11 cellular contexts compared by ENCODE assay signal in genomic region chr22:45225732-45226560, GRCh38. TPM values are rescaled to one million over a fixed set of nuclear protein-coding genes. Genes with fewer than 3 reads are reported as not detected.
DNase-seq lines count a peak whose midpoint lies in the region; ATAC-seq and TF ChIP-seq lines count a peak whose summit lies in the region.
"Had no signal": no experiment of that assay in that cellular context is flagged by ENCODE, and none has a peak within 500 bp of the region (broad histone marks: within the 10 kb centered on the region; RNA-seq: fewer than 3 reads in every experiment).

No MANE protein-coding gene starts in this region.

- in situ Hi-C loops in gastrocnemius medialis (cut with MboI; ENCODE audit: low sequenced_read_pairs in 4 of 4), result no loop called here

- H3K4me1 Mint-ChIP-seq in effector memory CD8-positive, alpha-beta T cell (ENCODE audit: low read depth in 2 of 2), result peaks cover 22 to 52% of the 10 kb centered on the region in 2 donors

- H3K4me2 ChIP-seq in hepatocyte, result no peak overlapping the region

- H3K9me2 ChIP-seq in hepatocyte (replicated peaks; ENCODE audit: insufficient read depth), result no peaks in the 10 kb centered on the region

- WGBS in hepatocyte (ENCODE audit: low lambda C conversion rate, missing lambda C conversion rate), result 83% methylated on average over 29 of the region's 29 CpGs

- no peak overlapping the region for H2AFZ ChIP-seq in hepatocyte

- no peaks in the 10 kb centered on the region for H3K36me3 ChIP-seq in H7 (replicated peaks; ENCODE audit: control insufficient read depth, insufficient read depth, low read length)
- H3K36me3 ChIP-seq in ascending aorta, result no peaks in the 10 kb centered on the region
- H3K36me3 ChIP-seq in hepatocyte (replicated peaks; ENCODE audit: insufficient read depth, low read depth), result no peaks in the 10 kb centered on the region
- H3K36me3 ChIP-seq in gastrocnemius medialis, result no peaks in the 10 kb centered on the region

- no peaks in the 10 kb centered on the region for H3K9me3 ChIP-seq in ascending aorta
- H3K9me3 ChIP-seq in hepatocyte (ENCODE audit: low read depth), result no peaks in the 10 kb centered on the region
- H3K9me3 ChIP-seq in gastrocnemius medialis, result no peaks in the 10 kb centered on the region

- intact Hi-C loops in ascending aorta (cut with DNase I), result no loop called here
- intact Hi-C loops in gastrocnemius medialis (cut with DNase I; ENCODE audit: low total_unique reads), result no loop called here

- H3K4me1 ChIP-seq in ascending aorta, result peaks cover 5 to 9% of the 10 kb centered on the region in 2 donors
- peaks cover 6% of the 10 kb centered on the region for H3K4me1 ChIP-seq in hepatocyte (ENCODE audit: insufficient read depth)
- H3K4me1 ChIP-seq in gastrocnemius medialis, result peaks cover 0 to 2% of the 10 kb centered on the region in 2 donors

- TF ChIP-seq POLR2A in gastrocnemius medialis (IDR thresholded peaks at IDR 0.05), result no peak

- H3K4me3 Mint-ChIP-seq in effector memory CD8-positive, alpha-beta T cell, result no peak overlapping the region
- H3K4me3 Mint-ChIP-seq: activated CD8-positive, alpha-beta T cell treated with anti-CD3 and anti-CD28 coated beads for 36 hours; nephron progenitor cell had no signal

- TF ChIP-seq CTCF in ascending aorta (IDR thresholded peaks at IDR 0.05) (no peak), hepatocyte (IDR thresholded peaks at IDR 0.05; ENCODE audit: poor library complexity) (no peak), gastrocnemius medialis (IDR thresholded peaks at IDR 0.05 in 4 of 5, conservative IDR thresholded peaks at IDR 0.05 in 1 of 5) (no peak)

- no peaks in the 10 kb centered on the region for H4K20me1 ChIP-seq in hepatocyte (ENCODE audit: insufficient read depth, poor library complexity, severe bottlenecking)

- H3K9me3 Mint-ChIP-seq in effector memory CD8-positive, alpha-beta T cell, result no peaks in the 10 kb centered on the region
- H3K9me3 Mint-ChIP-seq: activated CD8-positive, alpha-beta T cell treated with anti-CD3 and anti-CD28 coated beads for 36 hours; nephron progenitor cell had no signal

- H3K27me3 ChIP-seq in H7 (ENCODE audit: control insufficient read depth, insufficient read depth, low read length) (no peaks in the 10 kb centered on the region), ascending aorta (no peaks in the 10 kb centered on the region), hepatocyte (no peaks in the 10 kb centered on the region), gastrocnemius medialis (no peaks in the 10 kb centered on the region)

- H3K27ac Mint-ChIP-seq in effector memory CD8-positive, alpha-beta T cell, result peak overlapping the region in 1 of 2 donors; percentile 72
- H3K27ac Mint-ChIP-seq: activated CD8-positive, alpha-beta T cell treated with anti-CD3 and anti-CD28 coated beads for 36 hours; nephron progenitor cell had no signal

- ATAC-seq in gastrocnemius medialis, result peak; percentile 48 to 78
- no peak for ATAC-seq in HG02588 (IDR thresholded peaks at IDR 0.05; ENCODE audit: unreplicated experiment)
- ATAC-seq in effector memory CD8-positive, alpha-beta T cell (replicated peaks), result no peak
- ATAC-seq in GM21529 (IDR thresholded peaks at IDR 0.05; ENCODE audit: unreplicated experiment), result no peak
- ATAC-seq: activated CD8-positive, alpha-beta T cell treated with anti-CD3 and anti-CD28 coated beads for 36 hours had no signal

- H3K27ac ChIP-seq in ascending aorta, result peak overlapping the region; percentile 27 to 35
- peak overlapping the region; percentile 63 for H3K27ac ChIP-seq in hepatocyte
- no peak overlapping the region for H3K27ac ChIP-seq in gastrocnemius medialis

- H3K36me3 Mint-ChIP-seq in effector memory CD8-positive, alpha-beta T cell (ENCODE audit: insufficient read depth), result peaks cover 13% of the 10 kb centered on the region

- DNase-seq in H7, result peak; percentile 54
- peak in 1 of 2 donors; percentile 69 for DNase-seq in ascending aorta (ENCODE audit: low spot score in 2 of 2)
- DNase-seq in hepatocyte (ENCODE audit: low spot score), result peak; percentile 43
- DNase-seq in gastrocnemius medialis, result peak in 1 of 2 donors; percentile 56
- no peak for DNase-seq in effector memory CD8-positive, alpha-beta T cell
- DNase-seq in T-helper 2 cell, result no peak
- DNase-seq: activated CD8-positive, alpha-beta T cell treated with anti-CD3 and anti-CD28 coated beads for 36 hours; nephron progenitor cell had no signal

- peaks cover 27% of the 10 kb centered on the region for H3K79me2 ChIP-seq in hepatocyte

- H3K4me3 ChIP-seq in H7 (ENCODE audit: insufficient read depth, low read depth, low read length) (no peak overlapping the region), ascending aorta (no peak overlapping the region), hepatocyte (no peak overlapping the region), gastrocnemius medialis (no peak overlapping the region)

- H3K27me3 Mint-ChIP-seq in effector memory CD8-positive, alpha-beta T cell, result no peaks in the 10 kb centered on the region
- H3K27me3 Mint-ChIP-seq: activated CD8-positive, alpha-beta T cell treated with anti-CD3 and anti-CD28 coated beads for 36 hours had no signal

RNA-seq across cellular contexts. Expression of gene KIAA0930, which starts 14.7 kb away (rescaled TPM):
- total RNA-seq in H7 (2014; rRNA removed; shearing (Covaris generic)), result 37.5 and 43.9 TPM in 2 replicates
- total RNA-seq in ascending aorta, result 60.0 TPM
- total RNA-seq in hepatocyte, result 30.9 and 62.9 TPM in 2 replicates
- 42.0 and 43.6 TPM in 2 replicates for polyA plus RNA-seq in hepatocyte
- total RNA-seq in gastrocnemius medialis, result 10 to 100 TPM; 45.1 to 99.9 (median 53.7) TPM

RNA-seq across cellular contexts. Expression of gene UPK3A, which starts 58.8 kb away (rescaled TPM):
- 0.41 TPM in 1 of 2 replicates, not detected in the other for total RNA-seq in H7 (2014; rRNA removed; shearing (Covaris generic))
- total RNA-seq in ascending aorta, result not detected
- 14.4 and 14.9 TPM in 2 replicates for total RNA-seq in hepatocyte
- 41.8 and 71.5 TPM in 2 replicates for polyA plus RNA-seq in hepatocyte
- total RNA-seq in gastrocnemius medialis, result 1 to 10 TPM in 2 of 4 donors, under 1 TPM in 2; 0.70 to 6.4 (median 2.1) TPM
- total RNA-seq: activated CD8-positive, alpha-beta T cell treated with anti-CD3 and anti-CD28 coated beads for 36 hours; dermis microvascular lymphatic vessel endothelial cell had no signal

Comparison
In these comparisons a context has a peak if more than half of its experiments do, and no peak if none do; other contexts are left out.
1. DNase-seq: peak in H7 (single experiment) and hepatocyte (single experiment); none in effector memory CD8-positive, alpha-beta T cell (0 of 3) and T-helper 2 cell (0 of 5).
2. H3K27ac ChIP-seq: peak in ascending aorta (2 of 2) and hepatocyte (single experiment); none in gastrocnemius medialis (0 of 4).
3. ATAC-seq: peak in gastrocnemius medialis (2 of 2); none in HG02588 (single experiment), effector memory CD8-positive, alpha-beta T cell (single experiment) and GM21529 (single experiment).